Comparison of ENCODE assay signal across 37 cellular contexts in genomic region chr12:122129131-122129530, GRCh38. TPM values are rescaled to one million over a fixed set of nuclear protein-coding genes. Genes with fewer than 3 reads are reported as not detected.
"Had no signal": no experiment of that assay in that cellular context is flagged by ENCODE, and none has a peak within 500 bp of the region (broad histone marks: within the 10 kb centered on the region; RNA-seq: fewer than 3 reads in every experiment).

No MANE protein-coding gene starts in this region.

- H3K9me3 ChIP-seq: adrenal gland, Peyer's patch, SJCRH30 had no signal

- H3K9me3 Mint-ChIP-seq: activated CD4-positive, alpha-beta T cell treated with anti-CD3 and anti-CD28 coated beads, Interleukin-2, amount 10 ng/mL, durations not matched to agents 24 days and 14 days; activated CD8-positive, alpha-beta T cell treated with anti-CD3 and anti-CD28 coated beads for 36 hours; activated naive CD4-positive, alpha-beta T cell treated with anti-CD3 and anti-CD28 coated beads, Interleukin-2, amount 50 U/mL, for 72 hours; activated T-cell treated with anti-CD3 and anti-CD28 coated beads, Interleukin-2, amount 50 U/mL, for 72 hours; activated T-helper 17 cell treated with anti-CD3 and anti-CD28 coated beads, Interleukin-2, amount 50 U/mL, for 72 hours; brain had no signal

- H3K27me3 ChIP-seq: adrenal gland, Peyer's patch, SJCRH30 had no signal

- H3K27ac Mint-ChIP-seq: activated CD4-positive, alpha-beta T cell treated with anti-CD3 and anti-CD28 coated beads, Interleukin-2, amount 10 ng/mL, durations not matched to agents 24 days and 14 days; activated CD8-positive, alpha-beta T cell treated with anti-CD3 and anti-CD28 coated beads for 36 hours; activated T-cell treated with anti-CD3 and anti-CD28 coated beads, Interleukin-2, amount 50 U/mL, for 72 hours; activated T-helper 17 cell treated with anti-CD3 and anti-CD28 coated beads, Interleukin-2, amount 50 U/mL, for 72 hours had no signal

- ATAC-seq: activated CD8-positive, alpha-beta T cell treated with anti-CD3 and anti-CD28 coated beads for 36 hours; activated naive CD4-positive, alpha-beta T cell treated with anti-CD3 and anti-CD28 coated beads, Interleukin-2, amount 50 U/mL, for 72 hours; activated T-cell treated with anti-CD3 and anti-CD28 coated beads, Interleukin-2, amount 50 U/mL, for 72 hours; activated T-helper 17 cell treated with anti-CD3 and anti-CD28 coated beads, Interleukin-2, amount 50 U/mL, for 72 hours; PC-3 had no signal

- H3K4me3 ChIP-seq: adrenal gland, Peyer's patch, SJCRH30, SK-N-MC had no signal

- H3K27ac ChIP-seq: adrenal gland, Peyer's patch, SJCRH30, SK-N-MC had no signal

- H3K4me1 ChIP-seq: SJCRH30 had no signal

- H3K4me1 Mint-ChIP-seq: activated T-helper 17 cell treated with anti-CD3 and anti-CD28 coated beads, Interleukin-2, amount 50 U/mL, for 72 hours; brain had no signal

- DNase-seq: activated CD4-positive, alpha-beta T cell treated with anti-CD3 and anti-CD28 coated beads, Interleukin-2, amount 10 ng/mL, durations not matched to agents 24 days and 14 days; activated CD4-positive, alpha-beta T cell treated with anti-CD3 and anti-CD28 coated beads, Interleukin-2, amount 50 U/mL, for 4 hours; activated CD8-positive, alpha-beta T cell treated with anti-CD3 and anti-CD28 coated beads for 36 hours; activated effector memory CD4-positive, alpha-beta T cell treated with anti-CD3 and anti-CD28 coated beads, Interleukin-2, amount 50 U/mL, for 16 hours; activated naive CD4-positive, alpha-beta T cell; activated T-cell treated with anti-CD3 and anti-CD28 coated beads, Interleukin-2, amount 50 U/mL, for 1 hour; activated T-cell treated with anti-CD3 and anti-CD28 coated beads, Interleukin-2, amount 50 U/mL, for 72 hours; adrenal gland; anterior cingulate cortex; caudate nucleus; Kasumi-1; KG1; MM.1S; MV-4-11; NCI-H1092; NCI-H1436 treated with DMSO at 0.1 percent for 48 hours; NCI-H1694 treated with DMSO at 0.1 percent for 48 hours; NCI-H2029; NCI-H2107; NCI-H2171; NCI-H510A; NCI-H526; NCI-H748 treated with DMSO at 0.1 percent for 48 hours; NK-92 treated with Interleukin-12 subunit alpha and Interleukin-12 subunit beta, amount 100 ng/mL, for 24 hours; PC-3; Peyer's patch; RPMI8226; SHP77; SJCRH30; T1000 had no signal

- H3K36me3 Mint-ChIP-seq: activated naive CD4-positive, alpha-beta T cell treated with anti-CD3 and anti-CD28 coated beads, Interleukin-2, amount 50 U/mL, for 72 hours had no signal

- H3K4me3 Mint-ChIP-seq: activated CD4-positive, alpha-beta T cell treated with anti-CD3 and anti-CD28 coated beads, Interleukin-2, amount 10 ng/mL, durations not matched to agents 24 days and 14 days; activated CD8-positive, alpha-beta T cell treated with anti-CD3 and anti-CD28 coated beads for 36 hours; activated T-cell treated with anti-CD3 and anti-CD28 coated beads, Interleukin-2, amount 50 U/mL, for 72 hours; activated T-helper 17 cell treated with anti-CD3 and anti-CD28 coated beads, Interleukin-2, amount 50 U/mL, for 72 hours; brain had no signal

RNA-seq across cellular contexts. Expression of gene IL31, which starts 44.9 kb away (rescaled TPM):
- total RNA-seq: activated CD8-positive, alpha-beta T cell treated with anti-CD3 and anti-CD28 coated beads for 36 hours; activated T-helper 17 cell treated with anti-CD3 and anti-CD28 coated beads, Interleukin-2, amount 50 U/mL, for 72 hours; adrenal gland; bronchial epithelial cell; PC-3; Peyer's patch; SJCRH30; T-helper 1 cell treated with Interleukin-12 subunit alpha and Interleukin-12 subunit beta and Interleukin-4 antibody, amounts not matched to agents 30 ng/mL and 1 ng/mL, for 36 hours; T-helper 2 cell treated with Interferon-gamma antibody and Interleukin-4, amounts not matched to agents 100 ng/mL and 5 ng/mL, for 36 hours had no signal
- polyA plus RNA-seq: adrenal gland had no signal

RNA-seq across cellular contexts. Expression of gene LRRC43, which starts 53.8 kb away (rescaled TPM):
- total RNA-seq: activated CD8-positive, alpha-beta T cell treated with anti-CD3 and anti-CD28 coated beads for 36 hours; activated T-helper 17 cell treated with anti-CD3 and anti-CD28 coated beads, Interleukin-2, amount 50 U/mL, for 72 hours; Peyer's patch; T-helper 1 cell treated with Interleukin-12 subunit alpha and Interleukin-12 subunit beta and Interleukin-4 antibody, amounts not matched to agents 30 ng/mL and 1 ng/mL, for 36 hours; T-helper 2 cell treated with Interferon-gamma antibody and Interleukin-4, amounts not matched to agents 100 ng/mL and 5 ng/mL, for 36 hours had no signal
